In genomic region chr16:87344931-87345631, GRCh38 we compare ENCODE assay signal across 1 cellular context.
A peak's percentile ranks its signal among the peaks of the same experiment; 100 is the strongest.
TF ChIP-seq lines count a peak whose summit lies in the region.

No MANE protein-coding gene starts in this region.

TF ChIP-seq in HepG2, 621 proteins besides CTCF, POLR2A, EP300 and RAD21:
- no peak for TF ChIP-seq KLF15 (CRISPR knock-in tag; IDR thresholded peaks at IDR 0.05; ENCODE audit: borderline replicate concordance)
- TF ChIP-seq AGO2 (optimal IDR thresholded peaks at IDR 0.05; ENCODE audit: low read depth, low read length) = peak; percentile 43
